In genomic region chr17:62658136-62658535, GRCh38 we compare ENCODE assay signal across 19 cellular contexts.
"Had no signal": no experiment of that assay in that cellular context is flagged by ENCODE, and none has a peak within 500 bp of the region (broad histone marks: within the 10 kb centered on the region; RNA-seq: fewer than 3 reads in every experiment).

No MANE protein-coding gene starts in this region.

- H3K27me3 ChIP-seq: body of pancreas, colonic mucosa, heart left ventricle, sigmoid colon, testis, upper lobe of left lung had no signal

- H3K27ac Mint-ChIP-seq: activated T-cell treated with anti-CD3 and anti-CD28 coated beads, Interleukin-2, amount 50 U/mL, for 72 hours; stimulated activated effector memory CD8-positive, alpha-beta T cell treated with anti-CD3 and anti-CD28 coated beads, Interleukin-12 subunit alpha, Interleukin-12 subunit beta, amount 100 ng/mL, for 72 hours had no signal

- H3K27ac ChIP-seq: body of pancreas, colonic mucosa, heart left ventricle, left ventricle myocardium inferior, parathyroid adenoma, sigmoid colon, testis, upper lobe of left lung, WERI-Rb-1 had no signal

- ATAC-seq: activated T-cell treated with anti-CD3 and anti-CD28 coated beads, Interleukin-2, amount 50 U/mL, for 72 hours; body of pancreas; heart left ventricle; mucosa of descending colon; stimulated activated effector memory CD8-positive, alpha-beta T cell treated with anti-CD3 and anti-CD28 coated beads, Interleukin-12 subunit alpha, Interleukin-12 subunit beta, amount 100 ng/mL, for 72 hours had no signal

- H3K9ac ChIP-seq: parathyroid adenoma had no signal

- H3K9me3 ChIP-seq: body of pancreas, colonic mucosa, mucosa of descending colon, testis had no signal

- DNase-seq: activated CD4-positive, alpha-beta T cell treated with anti-CD3 and anti-CD28 coated beads, Interleukin-2, amount 50 U/mL, for 4 hours; activated naive CD4-positive, alpha-beta T cell treated with Interleukin-2 at 50 U/mL for 16 hours; activated T-cell treated with anti-CD3 and anti-CD28 coated beads, Interleukin-2, amount 50 U/mL, for 72 hours; body of pancreas; central memory CD4-positive, alpha-beta T cell; colonic mucosa; left ventricle myocardium inferior; mucosa of descending colon; naive B cell; stimulated activated CD4-positive, alpha-beta T cell treated with anti-CD3 and anti-CD28 coated beads, Interleukin-4, amount 100 ng/mL, for 24 hours; SW 1271; T-helper 2 cell; testis; upper lobe of left lung; WERI-Rb-1 had no signal

- H2AFZ ChIP-seq: parathyroid adenoma had no signal

- H3K4me3 Mint-ChIP-seq: activated T-cell treated with anti-CD3 and anti-CD28 coated beads, Interleukin-2, amount 50 U/mL, for 72 hours; naive B cell; stimulated activated effector memory CD8-positive, alpha-beta T cell treated with anti-CD3 and anti-CD28 coated beads, Interleukin-12 subunit alpha, Interleukin-12 subunit beta, amount 100 ng/mL, for 72 hours had no signal

- H3K36me3 ChIP-seq: colonic mucosa, heart left ventricle, sigmoid colon, upper lobe of left lung, WERI-Rb-1 had no signal

- H3K4me3 ChIP-seq: body of pancreas, colonic mucosa, heart left ventricle, left ventricle myocardium inferior, mucosa of descending colon, sigmoid colon, testis, upper lobe of left lung had no signal
